ENCODE assay signal across 1 cellular context in genomic region chr9:101478906-101479305, GRCh38.
TF ChIP-seq lines count a peak whose summit lies in the region.

No MANE protein-coding gene starts in this region.

TF ChIP-seq in SK-N-SH treated with all-trans-retinoic acid at 6 μM for 48 hours, 23 proteins besides CTCF, POLR2A, EP300 and RAD21 (continued from another document):
- TF ChIP-seq TSHZ2 (CRISPR knock-in tag; IDR thresholded peaks at IDR 0.05) (no peak), TCF4 (CRISPR knock-in tag; IDR thresholded peaks at IDR 0.05; ENCODE audit: borderline replicate concordance) (no peak), PPARA (CRISPR knock-in tag; IDR thresholded peaks at IDR 0.05; ENCODE audit: borderline replicate concordance) (no peak)
